In the genomic region with DNA sequence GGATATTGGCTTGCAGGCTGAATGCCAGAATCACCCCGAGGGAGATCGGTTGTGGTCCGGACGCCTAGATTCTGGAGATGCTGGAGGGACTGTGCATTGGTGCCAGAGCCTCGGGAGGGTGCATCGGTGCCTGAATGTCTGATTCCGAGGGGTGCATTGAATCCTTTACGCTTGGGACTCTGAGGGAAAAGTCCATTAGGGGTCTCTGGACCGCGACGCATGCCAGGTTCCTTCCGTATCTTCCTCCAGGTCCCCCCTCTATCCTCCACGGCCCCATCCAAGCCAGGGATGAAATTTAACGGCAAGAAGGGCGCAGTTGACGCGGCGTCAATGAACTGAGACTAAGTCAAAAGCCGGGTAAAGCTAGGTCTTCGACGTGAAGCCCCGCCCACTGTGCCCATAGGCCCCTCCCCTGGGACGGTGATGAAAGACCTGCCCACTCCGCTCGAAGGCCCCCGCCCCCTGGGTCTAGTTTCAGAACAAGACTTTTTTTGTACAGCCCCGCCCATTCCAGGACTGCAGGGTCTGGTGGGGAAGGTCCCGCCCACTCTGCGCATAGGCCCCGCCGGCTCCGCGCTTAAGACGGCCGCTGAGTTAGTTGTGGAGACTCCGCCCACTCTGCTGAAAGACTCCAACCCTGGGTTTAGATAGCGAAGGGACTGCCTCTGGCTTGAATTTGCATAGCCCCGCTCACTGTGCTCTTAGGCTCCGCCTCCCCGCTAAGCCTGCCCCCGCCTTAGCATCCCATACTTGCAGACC, we compare ENCODE assay signal across 1 cellular context.
TF ChIP-seq lines count a peak whose summit lies in the region.

No MANE protein-coding gene starts in this region.

TF ChIP-seq in endothelial cell of umbilical vein, 7 proteins besides CTCF, POLR2A, EP300 and RAD21:
- TF ChIP-seq JUN (IDR thresholded peaks at IDR 0.05; ENCODE audit: borderline replicate concordance, insufficient read depth, insufficient read length, low read depth) (no peak), FOS (IDR thresholded peaks at IDR 0.05; ENCODE audit: borderline replicate concordance, insufficient read depth, low read length) (no peak), EZH2 (IDR thresholded peaks at IDR 0.05; ENCODE audit: borderline replicate concordance, low read depth, low read length, severe bottlenecking) (no peak), POLR2AphosphoS5 (IDR thresholded peaks at IDR 0.05; ENCODE audit: insufficient read depth, low read depth, low read length) (peak; percentile 39), GATA2 (IDR thresholded peaks at IDR 0.05; ENCODE audit: insufficient read depth, insufficient read length, low read depth, low read length) (no peak), MYC (IDR thresholded peaks at IDR 0.05; ENCODE audit: low read depth, low read length) (no peak)
- TF ChIP-seq, protein P1, sequence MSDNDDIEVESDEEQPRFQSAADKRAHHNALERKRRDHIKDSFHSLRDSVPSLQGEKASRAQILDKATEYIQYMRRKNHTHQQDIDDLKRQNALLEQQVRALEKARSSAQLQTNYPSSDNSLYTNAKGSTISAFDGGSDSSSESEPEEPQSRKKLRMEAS (IDR thresholded peaks at IDR 0.05; ENCODE audit: insufficient read depth, insufficient read length): no peak
